ENCODE assay signal across 14 cellular contexts in the genomic region with DNA sequence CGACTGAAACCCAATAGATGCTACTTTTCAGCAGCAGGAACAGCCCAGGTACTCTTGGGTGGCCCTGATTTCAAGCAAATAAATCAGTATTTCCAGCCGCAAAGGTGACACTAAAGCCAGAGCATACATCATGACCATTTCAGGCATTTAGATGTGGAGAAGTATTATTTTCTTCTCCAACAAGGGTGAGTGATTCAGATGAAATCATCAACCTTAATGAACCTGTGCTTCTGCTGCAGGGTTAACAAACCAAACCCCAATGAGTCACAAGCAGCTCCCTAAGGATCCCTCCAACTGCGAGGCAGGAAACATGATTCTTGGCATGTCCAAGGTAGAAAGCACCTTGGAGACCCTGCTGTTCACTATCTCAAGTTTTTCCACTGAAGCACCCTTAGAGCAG. TPM values are rescaled to one million over a fixed set of nuclear protein-coding genes. Genes with fewer than 3 reads are reported as not detected.
DNase-seq lines count a peak whose midpoint lies in the region; ATAC-seq, FAIRE-seq and TF ChIP-seq lines count a peak whose summit lies in the region.
"Had no signal": no experiment of that assay in that cellular context is flagged by ENCODE, and none has a peak within 500 bp of the region (broad histone marks: within the 10 kb centered on the region; RNA-seq: fewer than 3 reads in every experiment).

No MANE protein-coding gene starts in this region.

- no peaks in the 10 kb centered on the region for H3K27me3 ChIP-seq in right atrium auricular region
- H3K27me3 ChIP-seq in brain microvascular endothelial cell (replicated peaks) = no peaks in the 10 kb centered on the region
- H3K27me3 ChIP-seq in liver (ENCODE audit: control insufficient read depth in 4 of 4, insufficient read depth in 4 of 4, low read length in 3 of 4) = no peaks in the 10 kb centered on the region
- H3K27me3 ChIP-seq: BLaER1 had no signal

- TF ChIP-seq CTCF in right atrium auricular region (IDR thresholded peaks at IDR 0.05) = no peak
- no peak for TF ChIP-seq CTCF in brain microvascular endothelial cell (IDR thresholded peaks at IDR 0.05; ENCODE audit: low read depth, low read length, missing control alignments)
- no peak for TF ChIP-seq CTCF in liver (IDR thresholded peaks at IDR 0.05; ENCODE audit: low read depth, low read length, missing input control)
- TF ChIP-seq CTCF in OCI-LY7 (conservative IDR thresholded peaks at IDR 0.05; ENCODE audit: low read length) = no peak

- H3K9me3 ChIP-seq in right atrium auricular region (no peaks in the 10 kb centered on the region), liver (ENCODE audit: control insufficient read depth in 4 of 4, low read length in 3 of 4) (no peaks in the 10 kb centered on the region), OCI-LY7 (ENCODE audit: low read length) (no peaks in the 10 kb centered on the region)

- no peak for DNase-seq in right atrium auricular region (ENCODE audit: low spot score)
- DNase-seq in left ventricle myocardium superior = no peak
- DNase-seq in brain microvascular endothelial cell = no peak
- no peak for DNase-seq in OCI-LY7 (ENCODE audit: low spot score)
- DNase-seq in C1 segment of cervical spinal cord (lab: John Stamatoyannopoulos, UW) = no peak
- no peak for DNase-seq in activated CD4-positive, alpha-beta memory T cell treated with anti-CD3 and anti-CD28 coated beads, Interleukin-2, amount 10 ng/mL, durations not matched to agents 7 days and 5 days
- no peak for DNase-seq in HTR-8/SVneo (ENCODE audit: insufficient read length, low spot score)
- DNase-seq: activated B cell treated with CpG ODN at 0.5 μM for 24 hours, aorta, NCI-H1417 treated with DMSO at 0.1 percent for 48 hours had no signal

- H2AFZ ChIP-seq in OCI-LY7 (ENCODE audit: low read length) = no peak overlapping the region

- CTCF ChIA-PET in OCI-LY7 (lab: Charles Lee; ENCODE audit: unreplicated experiment) = no interaction called here
- CTCF ChIA-PET in activated CD4-positive, alpha-beta memory T cell treated with anti-CD3 and anti-CD28 coated beads, Interleukin-2, amount 10 ng/mL, durations not matched to agents 7 days and 5 days (lab: Charles Lee) = no interaction called here

- H3K9me2 ChIP-seq in OCI-LY7 (ENCODE audit: insufficient read depth, low read length) = no peaks in the 10 kb centered on the region

- in situ Hi-C loops in brain microvascular endothelial cell (cut with HindIII; ENCODE audit: low pct_ligation_motif_present, low sequenced_read_pairs) = no loop called here

- no peak overlapping the region for H3K4me3 ChIP-seq in right atrium auricular region
- H3K4me3 ChIP-seq in brain microvascular endothelial cell (ENCODE audit: low read depth, low read length) = no peak overlapping the region
- H3K4me3 ChIP-seq in liver (ENCODE audit: low read depth in 1 of 3, low read length in 3 of 3) = no peak overlapping the region
- H3K4me3 ChIP-seq in OCI-LY7 (ENCODE audit: low read depth, low read length, poor library complexity, severe bottlenecking) = no peak overlapping the region
- H3K4me3 ChIP-seq: BLaER1 had no signal

- no peak overlapping the region for H3K27ac Mint-ChIP-seq in activated CD4-positive, alpha-beta memory T cell treated with anti-CD3 and anti-CD28 coated beads, Interleukin-2, amount 10 ng/mL, durations not matched to agents 7 days and 5 days
- H3K27ac Mint-ChIP-seq: activated B cell treated with CpG ODN at 0.5 μM for 24 hours, progenitor cell of endocrine pancreas had no signal

- no TSS peak for BruUV-seq in OCI-LY7 (replicated peaks; lab: Mats Ljungman, UMichigan)

- intact Hi-C loops in left ventricle myocardium superior (cut with micrococcal nuclease) (no loop called here), OCI-LY7 (cut with micrococcal nuclease; ENCODE audit: unreplicated experiment) (no loop called here)

- no peaks in the 10 kb centered on the region; the same call in 1 of the 2 replicates for H4K20me1 ChIP-seq in OCI-LY7 (ENCODE audit: insufficient read depth, low read length)

- 94% methylated on average over 3 of the region's 3 CpGs for WGBS in liver

- H3K79me2 ChIP-seq in OCI-LY7 (ENCODE audit: insufficient read depth, low read depth, low read length) = no peaks in the 10 kb centered on the region

- H3K27me3 Mint-ChIP-seq in activated CD4-positive, alpha-beta memory T cell treated with anti-CD3 and anti-CD28 coated beads, Interleukin-2, amount 10 ng/mL, durations not matched to agents 7 days and 5 days = no peaks in the 10 kb centered on the region
- H3K27me3 Mint-ChIP-seq: activated B cell treated with CpG ODN at 0.5 μM for 24 hours, progenitor cell of endocrine pancreas had no signal

- H3K4me1 ChIP-seq in right atrium auricular region (peaks cover 0 to 76% of the 10 kb centered on the region in 2 donors), liver (ENCODE audit: control insufficient read depth in 4 of 4, insufficient read depth in 4 of 4, low read length in 3 of 4) (peaks cover 11 to 46% (median 22%) of the 10 kb centered on the region in 4 donors), OCI-LY7 (ENCODE audit: insufficient read depth, low read length, poor library complexity, severe bottlenecking) (no peaks in the 10 kb centered on the region)

- H3K4me2 ChIP-seq in OCI-LY7 (ENCODE audit: low read length) = no peak overlapping the region
- H3K4me2 ChIP-seq: BLaER1 had no signal

- H3K4me1 Mint-ChIP-seq in activated CD4-positive, alpha-beta memory T cell treated with anti-CD3 and anti-CD28 coated beads, Interleukin-2, amount 10 ng/mL, durations not matched to agents 7 days and 5 days = peaks cover 59% of the 10 kb centered on the region

- no peak for FAIRE-seq in HTR-8/SVneo (lab: Jason Lieb, UNC)
- FAIRE-seq: GM12892 had no signal

- peaks cover 5% of the 10 kb centered on the region for H3K36me3 Mint-ChIP-seq in activated CD4-positive, alpha-beta memory T cell treated with anti-CD3 and anti-CD28 coated beads, Interleukin-2, amount 10 ng/mL, durations not matched to agents 7 days and 5 days (ENCODE audit: low read depth)

- ATAC-seq in left ventricle myocardium superior = no peak

- no peak overlapping the region for H3K9ac ChIP-seq in liver (ENCODE audit: low read depth in 1 of 2, low read length in 2 of 2)
- H3K9ac ChIP-seq: BLaER1 had no signal

- POLR2A ChIA-PET in OCI-LY7 (lab: Charles Lee) = no interaction called here
- POLR2A ChIA-PET in activated CD4-positive, alpha-beta memory T cell treated with anti-CD3 and anti-CD28 coated beads, Interleukin-2, amount 10 ng/mL, durations not matched to agents 7 days and 5 days (lab: Charles Lee) = interaction anchor here (0.9 kb wide), 1 partner anchor 115 kb away, joined by 3 read pairs; no protein-coding TSS in a partner anchor

- no peak overlapping the region for H3K4me3 Mint-ChIP-seq in activated CD4-positive, alpha-beta memory T cell treated with anti-CD3 and anti-CD28 coated beads, Interleukin-2, amount 10 ng/mL, durations not matched to agents 7 days and 5 days
- H3K4me3 Mint-ChIP-seq: activated B cell treated with CpG ODN at 0.5 μM for 24 hours had no signal

- H3K36me3 ChIP-seq in right atrium auricular region (no peaks in the 10 kb centered on the region), brain microvascular endothelial cell (replicated peaks) (no peaks in the 10 kb centered on the region), liver (ENCODE audit: control insufficient read depth in 4 of 4, insufficient read depth in 3 of 4, low read depth in 1 of 4, low read length in 3 of 4) (no peaks in the 10 kb centered on the region), OCI-LY7 (ENCODE audit: insufficient read depth, low read length) (no peaks in the 10 kb centered on the region)

- H3K9me3 Mint-ChIP-seq in activated CD4-positive, alpha-beta memory T cell treated with anti-CD3 and anti-CD28 coated beads, Interleukin-2, amount 10 ng/mL, durations not matched to agents 7 days and 5 days = no peaks in the 10 kb centered on the region
- H3K9me3 Mint-ChIP-seq: activated B cell treated with CpG ODN at 0.5 μM for 24 hours had no signal

- no peak for TF ChIP-seq RAD21 in liver (IDR thresholded peaks at IDR 0.05)

- H3K27ac ChIP-seq in right atrium auricular region (peak overlapping the region; percentile 70 to 75), brain microvascular endothelial cell (peak overlapping the region; percentile 98), liver (ENCODE audit: low read depth in 1 of 2, low read length in 2 of 2) (peak overlapping the region; percentile 52 to 85), OCI-LY7 (ENCODE audit: low read depth, low read length, poor library complexity, severe bottlenecking) (no peak overlapping the region)
- H3K27ac ChIP-seq: BLaER1 had no signal

TF ChIP-seq in liver, 16 proteins besides CTCF, POLR2A, EP300 and RAD21 (continues in another document):
- TF ChIP-seq, protein P1, sequence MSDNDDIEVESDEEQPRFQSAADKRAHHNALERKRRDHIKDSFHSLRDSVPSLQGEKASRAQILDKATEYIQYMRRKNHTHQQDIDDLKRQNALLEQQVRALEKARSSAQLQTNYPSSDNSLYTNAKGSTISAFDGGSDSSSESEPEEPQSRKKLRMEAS (IDR thresholded peaks at IDR 0.05) = no peak
- TF ChIP-seq GABPA (IDR thresholded peaks at IDR 0.05 in 1 of 2, conservative IDR thresholded peaks at IDR 0.05 in 1 of 2) (no peak), NR2F2 (IDR thresholded peaks at IDR 0.05) (no peak), TAF1 (conservative IDR thresholded peaks at IDR 0.05) (no peak), RXRA (IDR thresholded peaks at IDR 0.05) (no peak), SP1 (IDR thresholded peaks at IDR 0.05) (no peak)
- TF ChIP-seq, protein P2, sequence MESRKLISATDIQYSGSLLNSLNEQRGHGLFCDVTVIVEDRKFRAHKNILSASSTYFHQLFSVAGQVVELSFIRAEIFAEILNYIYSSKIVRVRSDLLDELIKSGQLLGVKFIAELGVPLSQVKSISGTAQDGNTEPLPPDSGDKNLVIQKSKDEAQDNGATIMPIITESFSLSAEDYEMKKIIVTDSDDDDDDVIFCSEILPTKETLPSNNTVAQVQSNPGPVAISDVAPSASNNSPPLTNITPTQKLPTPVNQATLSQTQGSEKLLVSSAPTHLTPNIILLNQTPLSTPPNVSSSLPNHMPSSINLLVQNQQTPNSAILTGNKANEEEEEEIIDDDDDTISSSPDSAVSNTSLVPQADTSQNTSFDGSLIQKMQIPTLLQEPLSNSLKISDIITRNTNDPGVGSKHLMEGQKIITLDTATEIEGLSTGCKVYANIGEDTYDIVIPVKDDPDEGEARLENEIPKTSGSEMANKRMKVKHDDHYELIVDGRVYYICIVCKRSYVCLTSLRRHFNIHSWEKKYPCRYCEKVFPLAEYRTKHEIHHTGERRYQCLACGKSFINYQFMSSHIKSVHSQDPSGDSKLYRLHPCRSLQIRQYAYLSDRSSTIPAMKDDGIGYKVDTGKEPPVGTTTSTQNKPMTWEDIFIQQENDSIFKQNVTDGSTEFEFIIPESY (IDR thresholded peaks at IDR 0.05) = no peak

RNA-seq across cellular contexts. Expression of a gene that starts 32.7 kb away (rescaled TPM):
- 10 to 100 TPM; 62.0 to 81.6 TPM for total RNA-seq in right atrium auricular region
- 66.7 TPM for total RNA-seq in left ventricle myocardium superior
- 10 to 100 TPM; 16.0 to 49.6 TPM for total RNA-seq in liver
- polyA plus RNA-seq in liver = 10 to 100 TPM; 32.5 to 41.0 TPM
- 1.6 and 2.7 TPM in 2 replicates for total RNA-seq in OCI-LY7 (2014; rRNA removed; shearing (Covaris generic))
- 7.4 and 8.7 TPM in 2 replicates for total RNA-seq in OCI-LY7 (2022)
- 10 to 100 TPM; 18.0 to 18.8 TPM for total RNA-seq in activated CD4-positive, alpha-beta memory T cell treated with anti-CD3 and anti-CD28 coated beads, Interleukin-2, amount 10 ng/mL, durations not matched to agents 7 days and 5 days
